8 cellular contexts compared by ENCODE assay signal in the genomic region with DNA sequence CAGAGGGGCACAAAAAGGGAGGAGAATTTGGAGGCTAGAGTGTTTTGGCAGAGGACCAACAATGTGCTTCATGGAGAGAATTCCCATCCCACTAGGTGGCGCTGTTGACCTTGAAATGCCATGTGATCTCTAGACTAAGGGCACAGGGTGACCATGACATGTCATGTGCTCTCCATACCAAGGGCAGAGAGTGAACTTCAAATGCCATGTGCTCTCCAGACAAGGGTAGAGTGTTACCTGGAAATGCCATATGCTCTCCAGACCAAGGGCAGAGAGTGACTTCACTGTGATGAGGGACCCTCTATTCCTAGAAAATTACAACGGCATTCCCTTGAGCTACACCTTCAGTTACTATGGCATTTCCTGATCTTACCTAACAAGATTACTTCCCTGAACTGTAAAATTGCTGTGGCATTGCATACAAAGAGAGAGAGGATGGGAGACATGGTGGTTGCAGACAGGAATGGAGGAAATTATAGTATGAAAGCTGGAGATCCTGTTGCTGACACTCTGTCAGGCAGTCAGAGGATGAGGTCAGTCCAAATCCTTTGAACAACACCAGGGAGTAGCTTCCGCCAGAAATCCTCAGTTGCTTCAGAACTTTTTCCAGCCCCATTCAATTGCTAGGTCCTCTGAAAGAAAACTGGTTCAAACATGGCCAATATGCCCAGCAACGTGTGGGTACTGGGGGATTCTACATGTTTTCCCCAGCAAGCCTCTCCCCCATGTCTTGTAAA.
DNase-seq lines count a peak whose midpoint lies in the region; ATAC-seq and TF ChIP-seq lines count a peak whose summit lies in the region.

No MANE protein-coding gene starts in this region.

- no peaks in the 10 kb centered on the region for H3K4me1 ChIP-seq in BE2C
- H3K4me1 ChIP-seq in mesendoderm (ENCODE audit: control insufficient read depth, low read depth, low read length), result peaks cover 2% of the 10 kb centered on the region

- ATAC-seq in GM19023 (IDR thresholded peaks at IDR 0.05; ENCODE audit: unreplicated experiment), result peak; percentile 94
- ATAC-seq in HG03139 (IDR thresholded peaks at IDR 0.05; ENCODE audit: unreplicated experiment), result peak; percentile 97

- peak; percentile 83 for TF ChIP-seq CTCF in BE2C (IDR thresholded peaks at IDR 0.05; ENCODE audit: low read depth, low read length)
- TF ChIP-seq CTCF in dorsolateral prefrontal cortex (IDR thresholded peaks at IDR 0.05 in 54 of 56, conservative IDR thresholded peaks at IDR 0.05 in 2 of 56; ENCODE audit: low read depth in 1 of 56, partially characterized antibody in 56 of 56), result peak; percentile 19 to 75 (median 62)

- H3K79me1 ChIP-seq in mesendoderm (ENCODE audit: low read length), result no peaks in the 10 kb centered on the region

- H2BK120ac ChIP-seq in mesendoderm (ENCODE audit: low read depth, low read length), result no peak overlapping the region

- H3K36me3 ChIP-seq in BE2C (no peaks in the 10 kb centered on the region), mesendoderm (ENCODE audit: control insufficient read depth, insufficient read depth, low read length) (no peaks in the 10 kb centered on the region)

- no peak overlapping the region for H3K56ac ChIP-seq in mesendoderm (ENCODE audit: low read length)

- H3K4me2 ChIP-seq in mesendoderm (ENCODE audit: low read length), result no peak overlapping the region

- no peak overlapping the region for H2AK5ac ChIP-seq in mesendoderm (ENCODE audit: low read length)

- H3K27ac ChIP-seq in dorsolateral prefrontal cortex, result no peak overlapping the region
- H3K27ac ChIP-seq in mesendoderm (ENCODE audit: low read depth, low read length), result no peak overlapping the region

- no peaks in the 10 kb centered on the region for H3K27me3 ChIP-seq in BE2C
- H3K27me3 ChIP-seq in dorsolateral prefrontal cortex, result peaks cover 0 to 4% (median 0%) of the 10 kb centered on the region in 45 donors
- H3K27me3 ChIP-seq in mesendoderm (ENCODE audit: insufficient read depth, low read length, poor library complexity), result no peaks in the 10 kb centered on the region

- H3K4ac ChIP-seq in mesendoderm (ENCODE audit: low read depth, low read length), result no peak overlapping the region

- no peak overlapping the region for H2BK5ac ChIP-seq in mesendoderm (ENCODE audit: low read length)

- H3K9ac ChIP-seq in mesendoderm (ENCODE audit: low read length), result no peak overlapping the region

- no peak overlapping the region for H3K23ac ChIP-seq in mesendoderm (ENCODE audit: low read length)

- H2BK15ac ChIP-seq in mesendoderm (replicated peaks; ENCODE audit: low read depth), result no peak overlapping the region

- intact Hi-C loops in dorsolateral prefrontal cortex (cut with DNase I), result loop anchor here (2.0 to 10.0 kb wide), 3 partner anchors 110 to 232 kb away; no protein-coding TSS in a partner anchor

- H3K4me3 ChIP-seq in BE2C (ENCODE audit: low read depth, low read length), result no peak overlapping the region
- no peak overlapping the region for H3K4me3 ChIP-seq in dorsolateral prefrontal cortex
- H3K4me3 ChIP-seq in mesendoderm (ENCODE audit: low read length), result no peak overlapping the region

- no peaks in the 10 kb centered on the region for H3K79me2 ChIP-seq in mesendoderm (ENCODE audit: control insufficient read depth, insufficient read depth, low read length)

- DNase-seq in BE2C (peak; percentile 81), NCI-H345 treated with DMSO at 0.1 percent for 48 hours (lab: John Stamatoyannopoulos, UW; ENCODE audit: unreplicated experiment) (peak; percentile 30), dorsolateral prefrontal cortex (peak in 6 of 10 donors; percentile 4 to 70 (median 30)), mesendoderm (peak; percentile 95)
- DNase-seq in activated CD4-positive, alpha-beta T cell treated with anti-CD3 and anti-CD28 coated beads for 4 hours, result peak; percentile 34 to 55
- DNase-seq in stimulated activated CD8-positive, alpha-beta memory T cell treated with anti-CD3 and anti-CD28 coated beads, Interleukin-4, amount 100 ng/mL, for 48 hours, result peak; percentile 90

- WGBS in mesendoderm (ENCODE audit: extremely low coverage, insufficient coverage, low lambda C conversion rate), result no CpG with 5 or more reads among the region's 4 CpGs

- no peak overlapping the region for H4K5ac ChIP-seq in mesendoderm (ENCODE audit: low read length)

- H3K9me3 ChIP-seq in BE2C, result no peaks in the 10 kb centered on the region

- H3K18ac ChIP-seq in mesendoderm (ENCODE audit: low read length), result no peak overlapping the region

- no peak overlapping the region for H4K8ac ChIP-seq in mesendoderm (ENCODE audit: low read depth, low read length)

Comparison
In these comparisons a context has a peak if more than half of its experiments do, and no peak if none do; other contexts are left out.
1. DNase-seq: peak in every context shown above with its lines; median percentile 95 in mesendoderm; 90 in stimulated activated CD8-positive, alpha-beta memory T cell treated with anti-CD3 and anti-CD28 coated beads, Interleukin-4, amount 100 ng/mL, for 48 hours; 81 in BE2C; 44 in activated CD4-positive, alpha-beta T cell treated with anti-CD3 and anti-CD28 coated beads for 4 hours; 30 in NCI-H345 treated with DMSO at 0.1 percent for 48 hours; 30 in dorsolateral prefrontal cortex.